1 cellular context compared by ENCODE assay signal in genomic region chr11:77381749-77382693, GRCh38.
TF ChIP-seq lines count a peak whose summit lies in the region.

No MANE protein-coding gene starts in this region.

TF ChIP-seq in IMR-90, 13 proteins besides CTCF, POLR2A, EP300 and RAD21 (continued from another document):
- TF ChIP-seq USF2 (IDR thresholded peaks at IDR 0.05; ENCODE audit: low read depth, low read length) (no peak), BHLHE40 (IDR thresholded peaks at IDR 0.05; ENCODE audit: low read depth, low read length) (no peak), MAFK (IDR thresholded peaks at IDR 0.05; ENCODE audit: low read depth, low read length) (no peak), RFX5 (IDR thresholded peaks at IDR 0.05; ENCODE audit: low read depth, low read length) (no peak), CEBPB (IDR thresholded peaks at IDR 0.05; ENCODE audit: low read depth, low read length) (peak; percentile 20; the same call in 1 of the 2 replicates), FOS (IDR thresholded peaks at IDR 0.05; ENCODE audit: low read depth, low read length) (no peak)
